ENCODE assay signal across 19 cellular contexts in genomic region chr3:104244680-104245079, GRCh38.
DNase-seq lines count a peak whose midpoint lies in the region; ATAC-seq, FAIRE-seq and TF ChIP-seq lines count a peak whose summit lies in the region.
"Had no signal": no experiment of that assay in that cellular context is flagged by ENCODE, and none has a peak within 500 bp of the region (broad histone marks: within the 10 kb centered on the region; RNA-seq: fewer than 3 reads in every experiment).

No MANE protein-coding gene starts in this region.

- H2AK5ac ChIP-seq in H1 (ENCODE audit: low read depth, low read length), result no peak overlapping the region

- no peak overlapping the region for H2BK120ac ChIP-seq in H1 (replicated peaks; ENCODE audit: low read depth, low read length)

- H2BK20ac ChIP-seq in H1 (ENCODE audit: low read length), result no peak overlapping the region

- DNase-seq in HCEC 1CT (peak; percentile 2), SK-N-MC (ENCODE audit: low read depth, low spot score) (no peak), H1 (ENCODE audit: low read depth in 1 of 2, low spot score in 2 of 2) (no peak), non-pigmented ciliary epithelial cell (ENCODE audit: low read depth) (peak; percentile 5)
- no peak for DNase-seq in activated T-cell treated with anti-CD3 and anti-CD28 coated beads, Interleukin-2, amount 50 U/mL, for 24 hours
- DNase-seq: CD4-positive, CD25-positive, alpha-beta regulatory T cell; GOT3; IMR-90; NCI-H1105; NCI-H146; NCI-H2029 treated with DMSO at 0.1 percent for 48 hours; NCI-H2171; NCI-H524 treated with DMSO at 0.1 percent for 48 hours; NCI-H82; SHP77 had no signal

- H3K4ac ChIP-seq in H1 (replicated peaks; ENCODE audit: insufficient read length, low read depth, low read length), result no peak overlapping the region

- no peak for TF ChIP-seq POLR2A in H1 (IDR thresholded peaks at IDR 0.05; ENCODE audit: control extremely low read depth in 1 of 2, low read depth in 2 of 2, low read length in 2 of 2)

- H2BK5ac ChIP-seq in H1 (ENCODE audit: low read depth, low read length), result no peak overlapping the region

- no peak overlapping the region for H4K91ac ChIP-seq in H1 (replicated peaks; ENCODE audit: insufficient read length, low read length)

- no peak for TF ChIP-seq RAD21 in H1 (IDR thresholded peaks at IDR 0.05 in 1 of 2, conservative IDR thresholded peaks at IDR 0.05 in 1 of 2; ENCODE audit: low read depth in 2 of 2, low read length in 2 of 2)

- H3K23ac ChIP-seq in H1 (ENCODE audit: insufficient read length), result no peak overlapping the region

- WGBS in H1 (ENCODE audit: extremely low coverage in 1 of 2, insufficient coverage in 1 of 2, insufficient read length in 1 of 2, insufficient replicate concordance in 2 of 2, low coverage in 1 of 2, low lambda C conversion rate in 2 of 2, missing lambda C conversion rate in 1 of 2), 2 experiments, result 95% methylated on average over 3 of the region's 3 CpGs; no CpG with 5 or more reads in 1 of the 2 experiments

- H2AFZ ChIP-seq in H1 (ENCODE audit: low read length), result peak overlapping the region; percentile 70; the same call in 1 of the 2 replicates

- H3K9ac ChIP-seq in SK-N-MC (ENCODE audit: insufficient read length) (peak overlapping the region; percentile 54), H1 (replicated peaks in 1 of 4; ENCODE audit: extremely low read depth in 1 of 4, low read depth in 3 of 4, low read length in 3 of 4) (no peak overlapping the region)
- H3K9ac ChIP-seq: KMS-11 had no signal

- no peak overlapping the region for H3K56ac ChIP-seq in H1 (replicated peaks; ENCODE audit: insufficient read length, low read depth, low read length)

- H3K23me2 ChIP-seq in H1 (ENCODE audit: low read depth, low read length), result no peaks in the 10 kb centered on the region

- H3K9me3 Mint-ChIP-seq in activated T-cell treated with anti-CD3 and anti-CD28 coated beads, Interleukin-2, amount 50 U/mL, for 24 hours, result peaks cover 11% of the 10 kb centered on the region

- H3K36me3 Mint-ChIP-seq in activated T-cell treated with anti-CD3 and anti-CD28 coated beads, Interleukin-2, amount 50 U/mL, for 24 hours (ENCODE audit: low read depth), result no peaks in the 10 kb centered on the region
- H3K36me3 Mint-ChIP-seq: CD4-positive, CD25-positive, alpha-beta regulatory T cell had no signal

- H3K4me2 ChIP-seq in H1 (ENCODE audit: insufficient read depth in 1 of 2, low read depth in 2 of 2, low read length in 2 of 2), result no peak overlapping the region
- H3K4me2 ChIP-seq: A549, KMS-11 had no signal

- ATAC-seq in GM21825 (IDR thresholded peaks at IDR 0.05; ENCODE audit: unreplicated experiment) (no peak), GM18873 (IDR thresholded peaks at IDR 0.05; ENCODE audit: low FRiP score, unreplicated experiment) (no peak)
- ATAC-seq: A549 had no signal

- TF ChIP-seq CTCF in H1 (IDR thresholded peaks at IDR 0.05; ENCODE audit: control extremely low read depth in 1 of 3, insufficient read depth in 1 of 3, low read depth in 1 of 3, low read length in 3 of 3), result no peak

- H4K8ac ChIP-seq in H1 (ENCODE audit: extremely low read depth, insufficient read depth, low read length), result no peak overlapping the region

- POLR2A ChIA-PET in H1 (lab: Charles Lee; ENCODE audit: partially characterized antibody), result no interaction called here

- H3K27me3 Mint-ChIP-seq in activated T-cell treated with anti-CD3 and anti-CD28 coated beads, Interleukin-2, amount 50 U/mL, for 24 hours, result no peaks in the 10 kb centered on the region
- H3K27me3 Mint-ChIP-seq: CD4-positive, CD25-positive, alpha-beta regulatory T cell had no signal

- TF ChIP-seq EP300 in H1 (IDR thresholded peaks at IDR 0.05; ENCODE audit: borderline replicate concordance in 1 of 2, low read depth in 2 of 2, low read length in 2 of 2), result no peak

- H3K14ac ChIP-seq in H1 (ENCODE audit: insufficient read length), result no peak overlapping the region

- no peaks in the 10 kb centered on the region for H3K79me2 ChIP-seq in H1 (ENCODE audit: control insufficient read depth in 1 of 2, insufficient read depth in 2 of 2, low read length in 2 of 2)

- H3K4me3 Mint-ChIP-seq in activated T-cell treated with anti-CD3 and anti-CD28 coated beads, Interleukin-2, amount 50 U/mL, for 24 hours, result no peak overlapping the region
- H3K4me3 Mint-ChIP-seq: CD4-positive, CD25-positive, alpha-beta regulatory T cell had no signal

- no peaks in the 10 kb centered on the region for H3K36me3 ChIP-seq in SK-N-MC (ENCODE audit: insufficient read depth, low read length)
- no peaks in the 10 kb centered on the region for H3K36me3 ChIP-seq in H1 (ENCODE audit: control insufficient read depth in 2 of 4, insufficient read depth in 4 of 4, low read length in 3 of 4)

- no peak overlapping the region for H3K18ac ChIP-seq in H1 (ENCODE audit: extremely low read depth, low read length)

- no peaks in the 10 kb centered on the region for H3K4me1 Mint-ChIP-seq in activated T-cell treated with anti-CD3 and anti-CD28 coated beads, Interleukin-2, amount 50 U/mL, for 24 hours (ENCODE audit: low read depth)
- H3K4me1 Mint-ChIP-seq: CD4-positive, CD25-positive, alpha-beta regulatory T cell had no signal

- H2BK12ac ChIP-seq in H1 (ENCODE audit: low read depth, low read length), result no peak overlapping the region

- no peak for FAIRE-seq in H1 (lab: Jason Lieb, UNC)
- FAIRE-seq: A549 had no signal

- H3K27ac Mint-ChIP-seq in activated T-cell treated with anti-CD3 and anti-CD28 coated beads, Interleukin-2, amount 50 U/mL, for 24 hours, result no peak overlapping the region
- H3K27ac Mint-ChIP-seq: CD4-positive, CD25-positive, alpha-beta regulatory T cell had no signal

- H2BK15ac ChIP-seq in H1 (ENCODE audit: low read length), result 0 out of 2 replicates have a peak overlapping the region, but pooled peaks have one; percentile 9

- H3K79me1 ChIP-seq in H1 (ENCODE audit: low read depth, low read length), result no peaks in the 10 kb centered on the region

- H4K20me1 ChIP-seq in H1 (replicated peaks in 1 of 2; ENCODE audit: control insufficient read depth in 1 of 2, insufficient read depth in 2 of 2, low read length in 2 of 2), result no peaks in the 10 kb centered on the region

- H3K9me3 ChIP-seq in SK-N-MC (ENCODE audit: low read depth, low read length), result no peaks in the 10 kb centered on the region
- no peaks in the 10 kb centered on the region for H3K9me3 ChIP-seq in H1 (ENCODE audit: insufficient read depth in 2 of 2, low read depth in 1 of 2, low read length in 1 of 2)
- H3K9me3 ChIP-seq: A549 had no signal

- H3K27ac ChIP-seq in SK-N-MC (peak overlapping the region; percentile 92), H1 (ENCODE audit: low read depth, low read length) (no peak overlapping the region)
- H3K27ac ChIP-seq: A549, KMS-11 had no signal

- H3K4me3 ChIP-seq in SK-N-MC (peak overlapping the region; percentile 58), H1 (ENCODE audit: extremely low read depth in 1 of 4, insufficient read depth in 2 of 4, low read depth in 3 of 4, low read length in 4 of 4) (no peak overlapping the region)
- H3K4me3 ChIP-seq: A549 had no signal

- CTCF ChIA-PET in H1 (lab: Charles Lee; ENCODE audit: partially characterized antibody), result interaction anchor here (4.0 kb wide), 1 partner anchor 28 kb away, joined by 17 read pairs; no protein-coding TSS in a partner anchor

- no peaks in the 10 kb centered on the region for H3K4me1 ChIP-seq in H1 (replicated peaks in 1 of 4; ENCODE audit: control insufficient read depth in 3 of 4, insufficient read depth in 4 of 4, low read length in 3 of 4)
- H3K4me1 ChIP-seq: A549 had no signal

- H4K5ac ChIP-seq in H1 (ENCODE audit: insufficient read length, low read depth, low read length), result no peak overlapping the region

- no peaks in the 10 kb centered on the region for H3K27me3 ChIP-seq in H1 (replicated peaks in 1 of 4; ENCODE audit: control insufficient read depth in 3 of 4, extremely low read depth in 1 of 4, insufficient read depth in 3 of 4, low read length in 3 of 4)

TF ChIP-seq in H1, 55 proteins besides CTCF, POLR2A, EP300 and RAD21 (continues in another document):
- TF ChIP-seq SP1 (IDR thresholded peaks at IDR 0.05; ENCODE audit: low read depth, low read length) (no peak), HDAC6 (IDR thresholded peaks at IDR 0.05; ENCODE audit: low read depth, low read length) (no peak)

Comparison
In these comparisons a context has a peak if more than half of its experiments do, and no peak if none do; other contexts are left out.
1. DNase-seq: peak in HCEC 1CT (single experiment) and non-pigmented ciliary epithelial cell (single experiment); none in SK-N-MC (single experiment), H1 (0 of 2) and activated T-cell treated with anti-CD3 and anti-CD28 coated beads, Interleukin-2, amount 50 U/mL, for 24 hours (single experiment).